Comparison of ENCODE assay signal across 9 cellular contexts in genomic region chr11:29119691-29120328, GRCh38.
DNase-seq lines count a peak whose midpoint lies in the region; ATAC-seq and TF ChIP-seq lines count a peak whose summit lies in the region.
"Had no signal": no experiment of that assay in that cellular context is flagged by ENCODE, and none has a peak within 500 bp of the region (broad histone marks: within the 10 kb centered on the region; RNA-seq: fewer than 3 reads in every experiment).

No MANE protein-coding gene starts in this region.

- in situ Hi-C loops in astrocyte of the cerebellum (cut with HindIII; ENCODE audit: low sequenced_read_pairs) = no loop called here

- H3K36me3 ChIP-seq in kidney epithelial cell (ENCODE audit: control insufficient read depth, insufficient read depth, low read length) (no peaks in the 10 kb centered on the region), upper lobe of left lung (no peaks in the 10 kb centered on the region)

- H3K4me3 ChIP-seq in HFF-Myc (replicated peaks; ENCODE audit: low read depth, low read length) = no peak overlapping the region
- H3K4me3 ChIP-seq in astrocyte of the cerebellum (ENCODE audit: low read depth, low read length) = no peak overlapping the region
- H3K4me3 ChIP-seq in kidney epithelial cell (ENCODE audit: low read depth, low read length) = no peak overlapping the region
- H3K4me3 ChIP-seq in upper lobe of left lung = no peak overlapping the region

- peak overlapping the region in 3 of 4 donors; percentile 18 to 26 (median 23) for H3K27ac ChIP-seq in upper lobe of left lung

- no peaks in the 10 kb centered on the region for H3K27me3 ChIP-seq in kidney epithelial cell (ENCODE audit: control insufficient read depth, insufficient read depth, low read length)
- no peaks in the 10 kb centered on the region for H3K27me3 ChIP-seq in upper lobe of left lung

- H3K4me1 ChIP-seq in upper lobe of left lung = peaks cover 0 to 5% (median 0%) of the 10 kb centered on the region in 4 donors

- TF ChIP-seq EP300 in upper lobe of left lung (IDR thresholded peaks at IDR 0.05) = peak in 1 of 4 donors; percentile 11

- DNase-seq in HFF-Myc (ENCODE audit: extremely low read depth, low read depth) (peak; percentile 49), astrocyte of the cerebellum (ENCODE audit: low read depth) (peak; percentile 49), kidney epithelial cell (ENCODE audit: low read depth) (peak; percentile 44), upper lobe of left lung (no peak), amygdala (lab: John Stamatoyannopoulos, UW) (no peak), cerebellar cortex (ENCODE audit: low spot score) (no peak)
- DNase-seq: NCI-H446 treated with DMSO at 0.1 percent for 48 hours, retina had no signal

- 15 to 28% methylated on average over 6 of the region's 6 CpGs for WGBS in upper lobe of left lung, 2 donors

- H3K9me3 ChIP-seq in upper lobe of left lung = no peaks in the 10 kb centered on the region

- ATAC-seq in upper lobe of left lung (ENCODE audit: low FRiP score in 2 of 2) (peak; percentile 47 to 75), HG03097 (IDR thresholded peaks at IDR 0.05; ENCODE audit: low FRiP score, unreplicated experiment) (no peak)

- no peak for TF ChIP-seq CTCF in HFF-Myc (IDR thresholded peaks at IDR 0.05; ENCODE audit: low read depth, low read length, missing control alignments)
- TF ChIP-seq CTCF in astrocyte of the cerebellum (IDR thresholded peaks at IDR 0.05; ENCODE audit: low read depth, low read length, missing control alignments) = no peak
- TF ChIP-seq CTCF in kidney epithelial cell (IDR thresholded peaks at IDR 0.05; ENCODE audit: insufficient read depth, low read length, poor library complexity, severe bottlenecking) = no peak
- no peak for TF ChIP-seq CTCF in upper lobe of left lung (IDR thresholded peaks at IDR 0.05)

- no peak for TF ChIP-seq POLR2A in upper lobe of left lung (IDR thresholded peaks at IDR 0.05)

Comparison
In these comparisons a context has a peak if more than half of its experiments do, and no peak if none do; other contexts are left out.
1. DNase-seq: peak in HFF-Myc (single experiment), astrocyte of the cerebellum (single experiment) and kidney epithelial cell (single experiment); none in upper lobe of left lung (0 of 2), amygdala (0 of 56) and cerebellar cortex (single experiment).